In genomic region chr17:63436523-63437110, GRCh38 we compare ENCODE assay signal across 1 cellular context.
TF ChIP-seq lines count a peak whose summit lies in the region.

No MANE protein-coding gene starts in this region.

TF ChIP-seq in H1, 55 proteins besides CTCF, POLR2A, EP300 and RAD21:
- TF ChIP-seq MAFK (IDR thresholded peaks at IDR 0.05; ENCODE audit: low read depth, low read length) (no peak), SP1 (IDR thresholded peaks at IDR 0.05; ENCODE audit: low read depth, low read length) (no peak), RBBP5 (IDR thresholded peaks at IDR 0.05; ENCODE audit: borderline replicate concordance, low read depth, low read length) (no peak), SIN3A (conservative IDR thresholded peaks at IDR 0.05 in 1 of 2, IDR thresholded peaks at IDR 0.05 in 1 of 2; ENCODE audit: low read depth in 1 of 2, low read length in 2 of 2) (no peak), SP2 (IDR thresholded peaks at IDR 0.05; ENCODE audit: low read length) (no peak), KDM1A (IDR thresholded peaks at IDR 0.05; ENCODE audit: borderline replicate concordance, low read length) (no peak), SAP30 (IDR thresholded peaks at IDR 0.05; ENCODE audit: insufficient read depth, insufficient replicate concordance, low read length) (no peak), KDM4A (IDR thresholded peaks at IDR 0.05; ENCODE audit: low read depth, low read length, severe bottlenecking) (no peak), TEAD4 (IDR thresholded peaks at IDR 0.05; ENCODE audit: low read depth, low read length) (no peak)
TF ChIP-seq in H1: peak in this region for 0.
